15 cellular contexts compared by ENCODE assay signal in the genomic region with DNA sequence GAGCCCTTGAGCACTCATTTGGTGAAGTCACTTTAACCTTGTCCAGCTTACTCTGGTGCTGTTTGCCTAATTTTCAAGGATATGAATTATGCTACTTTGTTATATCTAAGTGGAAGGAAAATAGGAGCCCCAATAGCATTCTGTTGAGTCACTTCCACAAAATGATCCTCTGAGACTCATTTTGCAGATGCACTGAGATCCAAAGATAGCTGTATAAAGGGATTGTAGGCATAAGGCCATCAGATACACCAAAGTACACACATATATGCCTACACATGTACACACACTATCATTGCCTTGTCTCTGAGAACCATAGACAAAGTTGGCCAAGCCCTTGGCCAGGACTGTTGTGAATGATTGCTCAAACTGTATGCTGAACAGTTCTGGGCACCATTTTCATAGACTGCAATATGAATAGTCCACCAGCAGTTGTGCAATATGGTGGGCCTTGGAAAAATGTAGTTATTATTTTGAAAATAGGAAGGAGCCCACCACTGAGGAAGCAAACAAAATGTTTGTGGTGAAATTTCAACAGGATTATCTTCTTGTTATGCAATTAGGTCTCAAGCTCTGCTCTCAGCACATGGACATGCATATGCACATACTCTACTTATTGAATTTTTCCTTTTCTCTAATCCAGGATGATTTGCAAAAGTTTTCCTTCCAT.
A peak's percentile ranks its signal among the peaks of the same experiment; 100 is the strongest.
DNase-seq lines count a peak whose midpoint lies in the region; ATAC-seq, FAIRE-seq and TF ChIP-seq lines count a peak whose summit lies in the region.
"Had no signal": no experiment of that assay in that cellular context is flagged by ENCODE, and none has a peak within 500 bp of the region (broad histone marks: within the 10 kb centered on the region; RNA-seq: fewer than 3 reads in every experiment).

No MANE protein-coding gene starts in this region.

- peaks cover 0 to 7% (median 0%) of the 10 kb centered on the region in 3 donors for H3K36me3 Mint-ChIP-seq in CD8-positive, alpha-beta memory T cell
- H3K36me3 Mint-ChIP-seq: natural killer cell had no signal

- no peak for TF ChIP-seq EP300 in K562 (IDR thresholded peaks at IDR 0.05; ENCODE audit: low read length)

- H3K79me2 ChIP-seq in K562 (ENCODE audit: control insufficient read depth, insufficient read depth, low read length) (no peaks in the 10 kb centered on the region), osteoblast (ENCODE audit: insufficient read depth, low read length) (no peaks in the 10 kb centered on the region)

- no peak for ATAC-seq in K562
- ATAC-seq in right lobe of liver: no peak
- no peak for ATAC-seq in psoas muscle
- ATAC-seq: HCT116, natural killer cell had no signal

- H3K4me3 ChIP-seq in K562 (no peak overlapping the region), osteoblast (ENCODE audit: insufficient read depth, low read length) (no peak overlapping the region), right lobe of liver (no peak overlapping the region), psoas muscle (no peak overlapping the region)
- H3K4me3 ChIP-seq in CD8-positive, alpha-beta memory T cell (ENCODE audit: low read length): no peak overlapping the region
- H3K4me3 ChIP-seq: spleen, thoracic aorta had no signal

- H3K27ac ChIP-seq in K562 (ENCODE audit: extremely low read depth, low read depth, low read length) (no peak overlapping the region), osteoblast (ENCODE audit: low read depth, low read length) (peak overlapping the region; percentile 12), right lobe of liver (no peak overlapping the region), psoas muscle (no peak overlapping the region)
- H3K27ac ChIP-seq in CD8-positive, alpha-beta memory T cell (ENCODE audit: low read depth, low read length): no peak overlapping the region
- H3K27ac ChIP-seq: spleen, thoracic aorta had no signal

- intact Hi-C loops in K562 (cut with micrococcal nuclease): no loop called here
- intact Hi-C loops in right lobe of liver (cut with DNase I): no loop called here
- intact Hi-C loops in psoas muscle (cut with DNase I): no loop called here

- DNase-seq in HCEC 1CT: peak; percentile 87
- DNase-seq in NCI-H226: peak; percentile 5
- DNase-seq in K562 (ENCODE audit: extremely low read depth in 1 of 4, low spot score in 3 of 4): no peak
- DNase-seq in osteoblast (ENCODE audit: insufficient read length, low spot score, missing footprints): no peak
- no peak for DNase-seq in CD8-positive, alpha-beta memory T cell
- no peak for DNase-seq in right lobe of liver
- DNase-seq in psoas muscle: no peak
- DNase-seq: activated naive CD4-positive, alpha-beta T cell treated with Interleukin-2 at 50 U/mL for 16 hours; C1 segment of cervical spinal cord; natural killer cell; NCI-H2029; NCI-H510A treated with DMSO at 0.1 percent for 48 hours; spleen had no signal

- no peak overlapping the region for H3K4me3 Mint-ChIP-seq in CD8-positive, alpha-beta memory T cell
- H3K4me3 Mint-ChIP-seq: natural killer cell had no signal

- peaks cover 0 to 14% of the 10 kb centered on the region in 2 donors for H3K27me3 Mint-ChIP-seq in CD8-positive, alpha-beta memory T cell

- CTCF ChIA-PET in K562 (lab: Yijun Ruan, JAX; ENCODE audit: low intra/inter-chr PET ratio): no interaction called here
- CTCF ChIA-PET in CD8-positive, alpha-beta memory T cell (lab: Charles Lee): interaction anchor here (0.7 kb wide), 1 partner anchor 21 kb away, joined by 3 read pairs; no protein-coding TSS in a partner anchor

- no peaks in the 10 kb centered on the region for H3K9me1 ChIP-seq in K562 (ENCODE audit: control insufficient read depth, insufficient read depth, low read length)

- BruUV-seq in K562 (replicated peaks; lab: Mats Ljungman, UMichigan): no TSS peak

- in situ Hi-C loops in K562 (cut with MboI): no loop called here

- TF ChIP-seq CTCF in K562 (IDR thresholded peaks at IDR 0.05 in 2 of 3, conservative IDR thresholded peaks at IDR 0.05 in 1 of 3; ENCODE audit: insufficient read depth in 2 of 3, low read depth in 1 of 3, low read length in 3 of 3): no peak
- TF ChIP-seq CTCF in osteoblast (IDR thresholded peaks at IDR 0.05; ENCODE audit: extremely low read depth, low read depth, low read length): no peak
- no peak for TF ChIP-seq CTCF in right lobe of liver (IDR thresholded peaks at IDR 0.05)
- no peak for TF ChIP-seq CTCF in psoas muscle (IDR thresholded peaks at IDR 0.05)

- H3K9me3 Mint-ChIP-seq in CD8-positive, alpha-beta memory T cell: no peaks in the 10 kb centered on the region
- H3K9me3 Mint-ChIP-seq: natural killer cell had no signal

- no peaks in the 10 kb centered on the region for H3K4me1 Mint-ChIP-seq in CD8-positive, alpha-beta memory T cell
- H3K4me1 Mint-ChIP-seq: natural killer cell had no signal

- no peaks in the 10 kb centered on the region for H3K36me3 ChIP-seq in K562 (ENCODE audit: control insufficient read depth, insufficient read depth, low read length)
- H3K36me3 ChIP-seq in osteoblast (ENCODE audit: insufficient read depth, low read length): no peaks in the 10 kb centered on the region
- H3K36me3 ChIP-seq in CD8-positive, alpha-beta memory T cell (ENCODE audit: insufficient read depth, low read length): no peaks in the 10 kb centered on the region
- H3K36me3 ChIP-seq in right lobe of liver: no peaks in the 10 kb centered on the region
- H3K36me3 ChIP-seq in psoas muscle (ENCODE audit: insufficient read depth in 1 of 2, low read depth in 1 of 2): no peaks in the 10 kb centered on the region
- H3K36me3 ChIP-seq: spleen, thoracic aorta had no signal

- TF ChIP-seq POLR2A in K562 (conservative IDR thresholded peaks at IDR 0.05) (no peak), right lobe of liver (IDR thresholded peaks at IDR 0.05) (no peak)

- H4K20me1 ChIP-seq in K562 (replicated peaks; ENCODE audit: control insufficient read depth, insufficient read depth, low read length) (no peaks in the 10 kb centered on the region), osteoblast (ENCODE audit: insufficient read depth, low read length) (no peaks in the 10 kb centered on the region)

- no peak overlapping the region for H3K9ac ChIP-seq in K562 (ENCODE audit: insufficient read depth in 1 of 2, low read depth in 2 of 2, low read length in 2 of 2)

- H3K4me1 ChIP-seq in K562 (replicated peaks in 1 of 2; ENCODE audit: control insufficient read depth in 2 of 2, insufficient read depth in 2 of 2, low read length in 2 of 2) (no peaks in the 10 kb centered on the region), osteoblast (ENCODE audit: insufficient read depth, low read length) (peaks cover 25% of the 10 kb centered on the region), right lobe of liver (no peaks in the 10 kb centered on the region), psoas muscle (no peaks in the 10 kb centered on the region)
- no peaks in the 10 kb centered on the region for H3K4me1 ChIP-seq in CD8-positive, alpha-beta memory T cell (ENCODE audit: insufficient read depth, low read length)
- H3K4me1 ChIP-seq: spleen had no signal

- no peak overlapping the region for H2AFZ ChIP-seq in K562 (ENCODE audit: low read depth, low read length)
- H2AFZ ChIP-seq in osteoblast (ENCODE audit: low read length): no peak overlapping the region

- FAIRE-seq in K562 (lab: Jason Lieb, UNC): no peak

- H3K27me3 ChIP-seq in K562 (ENCODE audit: control insufficient read depth in 2 of 2, insufficient read depth in 2 of 2, low read length in 2 of 2): peaks cover 0 to 7% of the 10 kb centered on the region in 2 experiments; a peak in 3 of 5 replicates
- H3K27me3 ChIP-seq in osteoblast (ENCODE audit: insufficient read depth, low read length): no peaks in the 10 kb centered on the region
- H3K27me3 ChIP-seq in CD8-positive, alpha-beta memory T cell (ENCODE audit: insufficient read depth, low read length, poor library complexity, severe bottlenecking): no peaks in the 10 kb centered on the region
- no peaks in the 10 kb centered on the region for H3K27me3 ChIP-seq in right lobe of liver
- no peaks in the 10 kb centered on the region for H3K27me3 ChIP-seq in psoas muscle (ENCODE audit: insufficient read depth in 3 of 3, low read length in 2 of 3)
- H3K27me3 ChIP-seq: spleen had no signal

- POLR2A ChIA-PET in K562 (lab: Yijun Ruan, JAX): interaction anchor here (0.6 kb wide), 1 partner anchor 20 kb away, joined by 3 read pairs; no protein-coding TSS in a partner anchor
- POLR2A ChIA-PET in CD8-positive, alpha-beta memory T cell (lab: Charles Lee): no interaction called here

- H3K9me3 ChIP-seq in K562 (replicated peaks; ENCODE audit: control insufficient read depth, insufficient read depth, low read depth, low read length): no peaks in the 10 kb centered on the region
- no peaks in the 10 kb centered on the region for H3K9me3 ChIP-seq in osteoblast (ENCODE audit: low read depth, low read length)
- no peaks in the 10 kb centered on the region for H3K9me3 ChIP-seq in CD8-positive, alpha-beta memory T cell (ENCODE audit: low read length)
- no peaks in the 10 kb centered on the region for H3K9me3 ChIP-seq in right lobe of liver
- no peaks in the 10 kb centered on the region for H3K9me3 ChIP-seq in psoas muscle
- H3K9me3 ChIP-seq: spleen, thoracic aorta had no signal

- H3K27ac Mint-ChIP-seq in CD8-positive, alpha-beta memory T cell: no peak overlapping the region
- H3K27ac Mint-ChIP-seq: natural killer cell had no signal

- TF ChIP-seq RAD21 in K562 (CRISPR knock-in tag; conservative IDR thresholded peaks at IDR 0.05 in 1 of 2, IDR thresholded peaks at IDR 0.05 in 1 of 2): no peak

- no peak overlapping the region for H3K4me2 ChIP-seq in K562 (ENCODE audit: insufficient read depth, low read length)
- H3K4me2 ChIP-seq in osteoblast (ENCODE audit: insufficient read depth, low read length): no peak overlapping the region

TF ChIP-seq in K562, 482 proteins besides CTCF, POLR2A, EP300 and RAD21 (continues in another document):
- TF ChIP-seq KDM1A (IDR thresholded peaks at IDR 0.05) (no peak), SIX5 (IDR thresholded peaks at IDR 0.05; ENCODE audit: borderline replicate concordance in 1 of 2, insufficient read depth in 1 of 2, low read depth in 1 of 2, low read length in 2 of 2) (no peak), NONO (IDR thresholded peaks at IDR 0.05; ENCODE audit: low read depth in 2 of 2, low read length in 1 of 2) (no peak), HDAC6 (IDR thresholded peaks at IDR 0.05; ENCODE audit: low read depth, low read length) (no peak), CEBPB (tag; IDR thresholded peaks at IDR 0.05) (peak; percentile 15; the same call in 1 of the 2 replicates)
- TF ChIP-seq, protein P1, sequence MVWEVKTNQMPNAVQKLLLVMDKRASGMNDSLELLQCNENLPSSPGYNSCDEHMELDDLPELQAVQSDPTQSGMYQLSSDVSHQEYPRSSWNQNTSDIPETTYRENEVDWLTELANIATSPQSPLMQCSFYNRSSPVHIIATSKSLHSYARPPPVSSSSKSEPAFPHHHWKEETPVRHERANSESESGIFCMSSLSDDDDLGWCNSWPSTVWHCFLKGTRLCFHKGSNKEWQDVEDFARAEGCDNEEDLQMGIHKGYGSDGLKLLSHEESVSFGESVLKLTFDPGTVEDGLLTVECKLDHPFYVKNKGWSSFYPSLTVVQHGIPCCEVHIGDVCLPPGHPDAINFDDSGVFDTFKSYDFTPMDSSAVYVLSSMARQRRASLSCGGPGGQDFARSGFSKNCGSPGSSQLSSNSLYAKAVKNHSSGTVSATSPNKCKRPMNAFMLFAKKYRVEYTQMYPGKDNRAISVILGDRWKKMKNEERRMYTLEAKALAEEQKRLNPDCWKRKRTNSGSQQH (CRISPR knock-in tag; IDR thresholded peaks at IDR 0.05): no peak

Comparison
In these comparisons a context has a peak if more than half of its experiments do, and no peak if none do; other contexts are left out.
1. DNase-seq: peak in HCEC 1CT (single experiment) and NCI-H226 (single experiment); none in K562 (0 of 4), osteoblast (single experiment), CD8-positive, alpha-beta memory T cell (0 of 5), right lobe of liver (0 of 3) and psoas muscle (0 of 2).